In the genomic region with DNA sequence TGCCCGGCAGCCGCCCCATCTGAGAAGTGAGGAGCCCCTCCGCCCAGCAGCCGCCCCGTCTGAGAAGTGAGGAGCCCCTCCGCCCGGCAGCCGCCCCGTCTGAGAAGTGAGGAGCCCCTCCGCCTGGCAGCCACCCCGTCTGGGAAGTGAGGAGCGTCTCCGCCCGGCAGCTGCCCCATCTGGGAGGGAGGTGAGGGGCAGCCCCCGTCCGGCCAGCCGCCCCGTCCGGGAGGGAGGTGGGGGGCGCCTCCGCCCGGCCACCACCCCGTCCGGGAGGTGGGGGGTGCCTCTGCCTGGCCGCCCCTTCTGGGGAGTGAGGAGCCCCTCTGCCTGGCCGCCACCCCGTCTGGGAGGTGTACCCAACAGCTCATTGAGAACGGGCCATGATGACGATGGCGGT, we compare ENCODE assay signal across 2 cellular contexts.
A peak's percentile ranks its signal among the peaks of the same experiment; 100 is the strongest.
DNase-seq lines count a peak whose midpoint lies in the region; TF ChIP-seq lines count a peak whose summit lies in the region.
"Not testable (repeated sequence)": the region's sequence is repeated elsewhere in the genome, so short reads cannot be mapped to it uniquely, and the experiment has no call there.

No MANE protein-coding gene starts in this region.

- H3K27ac ChIP-seq in spleen = not testable (repeated sequence)

- not testable (repeated sequence) for TF ChIP-seq CTCF in glutamatergic neuron (IDR thresholded peaks at IDR 0.05; ENCODE audit: partially characterized antibody, unreplicated experiment); spleen (IDR thresholded peaks at IDR 0.05 in 8 of 11, conservative IDR thresholded peaks at IDR 0.05 in 3 of 11)

- peak overlapping the region; percentile 86 for H3K27ac Mint-ChIP-seq in glutamatergic neuron (ENCODE audit: unreplicated experiment)

- H3K9me3 ChIP-seq in spleen = not testable (repeated sequence)

- peaks cover 15% of the 10 kb centered on the region for H3K36me3 Mint-ChIP-seq in glutamatergic neuron (ENCODE audit: unreplicated experiment)

- H3K9me3 Mint-ChIP-seq in glutamatergic neuron (ENCODE audit: unreplicated experiment) = peaks cover 12% of the 10 kb centered on the region

- not testable (repeated sequence) for H3K4me3 ChIP-seq in spleen

- intact Hi-C loops in spleen (cut with DNase I; ENCODE audit: low total_unique reads) = not testable (repeated sequence)

- H3K4me3 Mint-ChIP-seq in glutamatergic neuron (ENCODE audit: unreplicated experiment) = not testable (repeated sequence)

- H3K4me1 ChIP-seq in spleen = not testable (repeated sequence)

- DNase-seq in glutamatergic neuron (peak; percentile 35), spleen (peak; percentile 66)

- WGBS in spleen, 5 donors = 96 to 99% (median 97%) methylated on average over 16 to 30 of the region's 30 CpGs

- not testable (repeated sequence) for H3K4me1 Mint-ChIP-seq in glutamatergic neuron (ENCODE audit: low read depth, unreplicated experiment)

- H3K27me3 ChIP-seq in spleen (replicated peaks in 1 of 7) = not testable (repeated sequence)

- peaks cover 0 to 46% (median 2%) of the 10 kb centered on the region in 6 donors for H3K36me3 ChIP-seq in spleen

- TF ChIP-seq POLR2A in spleen (IDR thresholded peaks at IDR 0.05) = not testable (repeated sequence)

- H3K27me3 Mint-ChIP-seq in glutamatergic neuron (ENCODE audit: unreplicated experiment) = not testable (repeated sequence)
